ENCODE assay signal across 15 cellular contexts in genomic region chr2:24262571-24262970, GRCh38.
DNase-seq lines count a peak whose midpoint lies in the region; ATAC-seq lines count a peak whose summit lies in the region.
"Had no signal": no experiment of that assay in that cellular context is flagged by ENCODE, and none has a peak within 500 bp of the region (broad histone marks: within the 10 kb centered on the region; RNA-seq: fewer than 3 reads in every experiment).

No MANE protein-coding gene starts in this region.

- peak overlapping the region; percentile 64 for H3K27ac Mint-ChIP-seq in stimulated activated naive CD8-positive, alpha-beta T cell treated with anti-CD3 and anti-CD28 coated beads, Interleukin-15, Interleukin-2, amounts not matched to agents 100 ng/mL and 50 ng/mL, for 24 hours
- peak overlapping the region; percentile 38 for H3K27ac Mint-ChIP-seq in activated naive CD8-positive, alpha-beta T cell treated with anti-CD3 and anti-CD28 coated beads for 36 hours

- no peaks in the 10 kb centered on the region for H3K27me3 Mint-ChIP-seq in stimulated activated naive CD8-positive, alpha-beta T cell treated with anti-CD3 and anti-CD28 coated beads, Interleukin-15, Interleukin-2, amounts not matched to agents 100 ng/mL and 50 ng/mL, for 24 hours
- H3K27me3 Mint-ChIP-seq in activated naive CD8-positive, alpha-beta T cell treated with anti-CD3 and anti-CD28 coated beads for 36 hours, result no peaks in the 10 kb centered on the region

- ATAC-seq in stimulated activated naive CD8-positive, alpha-beta T cell treated with anti-CD3 and anti-CD28 coated beads, Interleukin-15, Interleukin-2, amounts not matched to agents 100 U/mL and 50 U/mL, for 24 hours, result no peak
- ATAC-seq: Right ventricle myocardium inferior had no signal

- peaks cover 33% of the 10 kb centered on the region for H3K36me3 Mint-ChIP-seq in stimulated activated naive CD8-positive, alpha-beta T cell treated with anti-CD3 and anti-CD28 coated beads, Interleukin-15, Interleukin-2, amounts not matched to agents 100 ng/mL and 50 ng/mL, for 24 hours (ENCODE audit: low read depth)
- H3K36me3 Mint-ChIP-seq in activated naive CD8-positive, alpha-beta T cell treated with anti-CD3 and anti-CD28 coated beads for 36 hours, result peaks cover 3% of the 10 kb centered on the region

- peaks cover 5% of the 10 kb centered on the region for H3K4me1 Mint-ChIP-seq in stimulated activated naive CD8-positive, alpha-beta T cell treated with anti-CD3 and anti-CD28 coated beads, Interleukin-15, Interleukin-2, amounts not matched to agents 100 ng/mL and 50 ng/mL, for 24 hours (ENCODE audit: low read depth)
- peaks cover 12% of the 10 kb centered on the region for H3K4me1 Mint-ChIP-seq in activated naive CD8-positive, alpha-beta T cell treated with anti-CD3 and anti-CD28 coated beads for 36 hours
- H3K4me1 Mint-ChIP-seq: neural crest cell had no signal

- H3K4me3 Mint-ChIP-seq in stimulated activated naive CD8-positive, alpha-beta T cell treated with anti-CD3 and anti-CD28 coated beads, Interleukin-15, Interleukin-2, amounts not matched to agents 100 ng/mL and 50 ng/mL, for 24 hours, result no peak overlapping the region
- no peak overlapping the region for H3K4me3 Mint-ChIP-seq in activated naive CD8-positive, alpha-beta T cell treated with anti-CD3 and anti-CD28 coated beads for 36 hours
- H3K4me3 Mint-ChIP-seq: neural crest cell had no signal

- DNase-seq in stimulated activated naive CD8-positive, alpha-beta T cell treated with anti-CD3 and anti-CD28 coated beads, Interleukin-15, Interleukin-2, amounts not matched to agents 100 U/mL and 50 U/mL, for 24 hours, result no peak
- no peak for DNase-seq in activated naive CD8-positive, alpha-beta T cell treated with anti-CD3 and anti-CD28 coated beads for 36 hours
- peak; percentile 18 for DNase-seq in hepatic stellate cell (ENCODE audit: low spot score)
- no peak for DNase-seq in NOMO-1 treated with dmso at 0.1 percent for 144 hours (lab: John Stamatoyannopoulos, UW; ENCODE audit: unreplicated experiment)
- no peak for DNase-seq in hippocampal formation (lab: John Stamatoyannopoulos, UW)
- DNase-seq in NCI-H1417 treated with DMSO at 0.1 percent for 48 hours (lab: John Stamatoyannopoulos, UW), result no peak
- DNase-seq in iPS-NIHi11 (ENCODE audit: low spot score), result no peak
- DNase-seq: activated CD8-positive, alpha-beta memory T cell treated with anti-CD3 and anti-CD28 coated beads, Interleukin-2, amount 50 U/mL, for 4 hours; amniotic stem cell; GF-D8; MG63; NCI-H1694 treated with DMSO at 0.1 percent for 48 hours had no signal

- H3K9me3 Mint-ChIP-seq in stimulated activated naive CD8-positive, alpha-beta T cell treated with anti-CD3 and anti-CD28 coated beads, Interleukin-15, Interleukin-2, amounts not matched to agents 100 ng/mL and 50 ng/mL, for 24 hours, result no peaks in the 10 kb centered on the region
- no peaks in the 10 kb centered on the region for H3K9me3 Mint-ChIP-seq in activated naive CD8-positive, alpha-beta T cell treated with anti-CD3 and anti-CD28 coated beads for 36 hours
- H3K9me3 Mint-ChIP-seq: neural crest cell had no signal
